Comparison of ENCODE assay signal across 26 cellular contexts in the genomic region with DNA sequence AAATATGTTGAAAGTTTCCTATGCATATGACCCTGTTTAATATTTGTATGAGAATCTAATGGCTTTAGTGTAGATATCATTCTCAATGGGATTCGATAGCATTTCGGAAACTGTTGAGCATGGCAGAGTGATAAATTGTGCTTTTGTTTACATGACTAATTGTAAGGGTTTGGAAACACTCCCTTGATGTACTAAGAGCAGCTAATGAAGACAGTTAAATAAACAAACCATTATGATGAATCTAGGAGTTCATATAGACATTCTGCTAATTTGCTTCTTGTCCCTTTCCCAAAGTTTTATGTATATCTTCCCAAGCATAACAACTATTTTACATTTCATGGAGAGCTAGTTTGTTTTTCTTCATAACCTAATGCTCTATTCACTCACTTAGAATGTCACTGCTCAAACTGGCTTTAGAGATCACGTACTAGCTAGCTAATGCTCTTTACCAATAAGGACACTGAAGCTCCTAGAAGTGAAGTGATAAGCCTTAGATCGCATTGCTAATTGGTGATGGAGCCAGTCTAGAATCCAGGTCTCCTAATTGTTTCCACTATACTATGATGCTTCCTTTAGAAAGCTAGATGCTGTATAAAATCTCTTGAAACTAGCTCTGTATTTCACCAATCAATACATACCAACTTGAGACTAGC.
A peak's percentile ranks its signal among the peaks of the same experiment; 100 is the strongest.
DNase-seq lines count a peak whose midpoint lies in the region; TF ChIP-seq lines count a peak whose summit lies in the region.
"Had no signal": no experiment of that assay in that cellular context is flagged by ENCODE, and none has a peak within 500 bp of the region (broad histone marks: within the 10 kb centered on the region; RNA-seq: fewer than 3 reads in every experiment).

No MANE protein-coding gene starts in this region.

- peak; percentile 30 for DNase-seq in EH (ENCODE audit: low read depth)
- peak; percentile 57 for DNase-seq in M059J (ENCODE audit: low read depth)
- DNase-seq in WERI-Rb-1: no peak
- DNase-seq in mesothelial cell of epicardium (ENCODE audit: low spot score in 2 of 2, unreplicated experiment in 2 of 2): no peak
- no peak for DNase-seq in GM20000 (ENCODE audit: low spot score)
- DNase-seq in effector CD4-positive, alpha-beta T cell: no peak
- DNase-seq in uterus: no peak
- DNase-seq: activated CD4-positive, alpha-beta T cell treated with anti-CD3 and anti-CD28 coated beads, Interleukin-2, amount 50 U/mL, for 48 hours; activated CD8-positive, alpha-beta memory T cell treated with anti-CD3 and anti-CD28 coated beads, Interleukin-2, amount 50 U/mL, for 4 hours; activated naive CD4-positive, alpha-beta T cell treated with anti-CD3 and anti-CD28 coated beads, Interleukin-2, amount 50 U/mL, for 16 hours; anterior cingulate cortex; effector CD8-positive, alpha-beta T cell; heart left ventricle; KBM-7; NCI-H1694; NCI-H2171 treated with DMSO at 0.1 percent for 48 hours; NCI-H526; spleen; upper lobe of left lung had no signal

- H3K27me3 Mint-ChIP-seq in mesothelial cell of epicardium (ENCODE audit: low read depth): no peaks in the 10 kb centered on the region

- no peaks in the 10 kb centered on the region for H3K36me3 Mint-ChIP-seq in mesothelial cell of epicardium

- peaks cover 50% of the 10 kb centered on the region for H3K4me1 Mint-ChIP-seq in mesothelial cell of epicardium
- H3K4me1 Mint-ChIP-seq: activated T-helper 17 cell treated with anti-CD3 and anti-CD28 coated beads, Interleukin-2, amount 50 U/mL, for 72 hours had no signal

- peak overlapping the region; percentile 81 for H3K27ac Mint-ChIP-seq in mesothelial cell of epicardium
- H3K27ac Mint-ChIP-seq: activated T-helper 17 cell treated with anti-CD3 and anti-CD28 coated beads, Interleukin-2, amount 50 U/mL, for 72 hours had no signal

- no peak overlapping the region for H3K4me3 ChIP-seq in WERI-Rb-1 (ENCODE audit: low read depth, low read length)
- no peak overlapping the region for H3K4me3 ChIP-seq in uterus
- H3K4me3 ChIP-seq: heart left ventricle, lung, right atrium auricular region, spleen, upper lobe of left lung had no signal

- H3K27ac ChIP-seq in WERI-Rb-1: peak overlapping the region; percentile 51
- H3K27ac ChIP-seq in uterus: no peak overlapping the region
- H3K27ac ChIP-seq: C4-2B, heart left ventricle, parathyroid adenoma, right atrium auricular region, RWPE1, spleen, upper lobe of left lung had no signal

- H3K27me3 ChIP-seq in WERI-Rb-1 (ENCODE audit: insufficient read depth, low read depth, severe bottlenecking): no peaks in the 10 kb centered on the region
- no peaks in the 10 kb centered on the region for H3K27me3 ChIP-seq in uterus
- H3K27me3 ChIP-seq: heart left ventricle, right atrium auricular region, spleen, upper lobe of left lung had no signal

- H3K36me3 ChIP-seq in WERI-Rb-1 (no peaks in the 10 kb centered on the region), uterus (peaks cover 0 to 3% of the 10 kb centered on the region in 2 donors)
- H3K36me3 ChIP-seq: heart left ventricle, right atrium auricular region, spleen, upper lobe of left lung had no signal

- TF ChIP-seq POLR2A in uterus (IDR thresholded peaks at IDR 0.05): no peak

- H3K4me1 ChIP-seq in uterus: no peaks in the 10 kb centered on the region
- H3K4me1 ChIP-seq: parathyroid adenoma, right atrium auricular region, upper lobe of left lung had no signal

- H3K9me3 Mint-ChIP-seq in mesothelial cell of epicardium: no peaks in the 10 kb centered on the region
- H3K9me3 Mint-ChIP-seq: activated T-helper 17 cell treated with anti-CD3 and anti-CD28 coated beads, Interleukin-2, amount 50 U/mL, for 72 hours; neural crest cell had no signal

- H3K4me3 Mint-ChIP-seq in mesothelial cell of epicardium: no peak overlapping the region
- H3K4me3 Mint-ChIP-seq: activated T-helper 17 cell treated with anti-CD3 and anti-CD28 coated beads, Interleukin-2, amount 50 U/mL, for 72 hours; neural crest cell had no signal

- TF ChIP-seq CTCF in WERI-Rb-1 (IDR thresholded peaks at IDR 0.05; ENCODE audit: low read depth, low read length): no peak
- no peak for TF ChIP-seq CTCF in mesothelial cell of epicardium (IDR thresholded peaks at IDR 0.05; ENCODE audit: unreplicated experiment)
- no peak for TF ChIP-seq CTCF in GM20000 (IDR thresholded peaks at IDR 0.05; ENCODE audit: extremely low read depth, missing control alignments)
- TF ChIP-seq CTCF in uterus (IDR thresholded peaks at IDR 0.05): no peak

- intact Hi-C loops in uterus (cut with DNase I; ENCODE audit: low total_unique reads): no loop called here

- H3K9me3 ChIP-seq in WERI-Rb-1 (ENCODE audit: severe bottlenecking) (no peaks in the 10 kb centered on the region), uterus (no peaks in the 10 kb centered on the region)
- H3K9me3 ChIP-seq: heart left ventricle, right atrium auricular region, spleen, upper lobe of left lung had no signal

Comparison
In these comparisons a context has a peak if more than half of its experiments do, and no peak if none do; other contexts are left out.
1. DNase-seq: peak in EH (single experiment) and M059J (single experiment); none in WERI-Rb-1 (single experiment), mesothelial cell of epicardium (0 of 2), GM20000 (single experiment), effector CD4-positive, alpha-beta T cell (single experiment) and uterus (0 of 2).